Comparison of ENCODE assay signal across 8 cellular contexts in genomic region chr5:59037453-59038168, GRCh38.
DNase-seq lines count a peak whose midpoint lies in the region; ATAC-seq, FAIRE-seq and TF ChIP-seq lines count a peak whose summit lies in the region.

No MANE protein-coding gene starts in this region.

- peak overlapping the region; percentile 27 to 91 (median 80) for H3K27ac Mint-ChIP-seq in CD4-positive, CD25-positive, alpha-beta regulatory T cell
- H3K27ac Mint-ChIP-seq in neural progenitor cell: no peak overlapping the region

- H3K9me3 Mint-ChIP-seq in CD4-positive, CD25-positive, alpha-beta regulatory T cell: no peaks in the 10 kb centered on the region
- no peaks in the 10 kb centered on the region for H3K9me3 Mint-ChIP-seq in neural progenitor cell

- peaks cover 25 to 66% (median 37%) of the 10 kb centered on the region in 4 donors for H3K4me1 Mint-ChIP-seq in CD4-positive, CD25-positive, alpha-beta regulatory T cell
- peaks cover 22% of the 10 kb centered on the region for H3K4me1 Mint-ChIP-seq in neural progenitor cell

- no peaks in the 10 kb centered on the region for H3K79me2 ChIP-seq in neural progenitor cell (ENCODE audit: low read depth)

- H3K4me2 ChIP-seq in neural progenitor cell: no peak overlapping the region

- DNase-seq in CD4-positive, CD25-positive, alpha-beta regulatory T cell: no peak
- DNase-seq in MG63: no peak
- DNase-seq in neural progenitor cell (ENCODE audit: low spot score): no peak
- DNase-seq in Kasumi-1 (lab: John Stamatoyannopoulos, UW): no peak
- DNase-seq in stimulated activated naive CD4-positive, alpha-beta T cell (lab: John Stamatoyannopoulos, UW): no peak
- no peak for DNase-seq in GM19239 (ENCODE audit: insufficient read length, low spot score)

- no peaks in the 10 kb centered on the region for H3K36me3 Mint-ChIP-seq in CD4-positive, CD25-positive, alpha-beta regulatory T cell
- H3K36me3 Mint-ChIP-seq in neural progenitor cell: no peaks in the 10 kb centered on the region

- H2AFZ ChIP-seq in neural progenitor cell (replicated peaks): no peak overlapping the region

- peak overlapping the region; percentile 92 for H3K4me3 ChIP-seq in CD4-positive, CD25-positive, alpha-beta regulatory T cell (ENCODE audit: low read depth, low read length)
- peak overlapping the region; percentile 62; the same call in 1 of the 2 replicates for H3K4me3 ChIP-seq in MG63
- H3K4me3 ChIP-seq in ectodermal cell (ENCODE audit: insufficient read depth, low read depth, low read length): peak overlapping the region; percentile 7
- no peak overlapping the region for H3K4me3 ChIP-seq in neural progenitor cell

- no peaks in the 10 kb centered on the region for H4K20me1 ChIP-seq in neural progenitor cell (ENCODE audit: low read depth)

- no peak for ATAC-seq in CD4-positive, CD25-positive, alpha-beta regulatory T cell (ENCODE audit: low read depth in 2 of 2)
- ATAC-seq in GM21786 (IDR thresholded peaks at IDR 0.05; ENCODE audit: unreplicated experiment): no peak

- H3K9me3 ChIP-seq in CD4-positive, CD25-positive, alpha-beta regulatory T cell (ENCODE audit: control insufficient read depth in 2 of 2, low read length in 2 of 2): no peaks in the 10 kb centered on the region
- no peaks in the 10 kb centered on the region for H3K9me3 ChIP-seq in MG63
- H3K9me3 ChIP-seq in ectodermal cell (ENCODE audit: control insufficient read depth, low read length): no peaks in the 10 kb centered on the region
- no peaks in the 10 kb centered on the region for H3K9me3 ChIP-seq in neural progenitor cell (ENCODE audit: low read depth)

- H3K27ac ChIP-seq in CD4-positive, CD25-positive, alpha-beta regulatory T cell (ENCODE audit: insufficient read depth, low read length, poor library complexity, severe bottlenecking): no peak overlapping the region
- H3K27ac ChIP-seq in ectodermal cell (ENCODE audit: insufficient read depth, low read depth, low read length, poor library complexity, severe bottlenecking) (no peak overlapping the region), neural progenitor cell (no peak overlapping the region)

- WGBS in ectodermal cell, 2 experiments: 79 to 83% methylated on average over 3 to 5 of the region's 5 CpGs

- H3K4me3 Mint-ChIP-seq in CD4-positive, CD25-positive, alpha-beta regulatory T cell: peak overlapping the region; percentile 84 to 98 (median 95)
- H3K4me3 Mint-ChIP-seq in neural progenitor cell: peak overlapping the region; percentile 93

- TF ChIP-seq CTCF in neural progenitor cell (IDR thresholded peaks at IDR 0.05): no peak

- H3F3A ChIP-seq in neural progenitor cell (ENCODE audit: low read depth): no peaks in the 10 kb centered on the region

- no peak for FAIRE-seq in GM19239 (lab: Jason Lieb, UNC)

- H3K9ac ChIP-seq in neural progenitor cell: no peak overlapping the region

- H3K4me1 ChIP-seq in CD4-positive, CD25-positive, alpha-beta regulatory T cell (ENCODE audit: control insufficient read depth, insufficient read depth, low read length, poor library complexity, severe bottlenecking): peaks cover 28% of the 10 kb centered on the region
- H3K4me1 ChIP-seq in ectodermal cell (ENCODE audit: control insufficient read depth, insufficient read depth, low read length): no peaks in the 10 kb centered on the region
- H3K4me1 ChIP-seq in neural progenitor cell: peaks cover 6% of the 10 kb centered on the region

- H3K27me3 Mint-ChIP-seq in CD4-positive, CD25-positive, alpha-beta regulatory T cell: peaks cover 19% of the 10 kb centered on the region
- H3K27me3 Mint-ChIP-seq in neural progenitor cell (ENCODE audit: insufficient read depth, low read depth): peaks cover 10% of the 10 kb centered on the region

- H3K27me3 ChIP-seq in CD4-positive, CD25-positive, alpha-beta regulatory T cell (ENCODE audit: control insufficient read depth, insufficient read depth, low read length): peaks cover 13% of the 10 kb centered on the region
- H3K27me3 ChIP-seq in MG63: no peaks in the 10 kb centered on the region; the same call in 1 of the 2 replicates
- H3K27me3 ChIP-seq in ectodermal cell (ENCODE audit: control insufficient read depth, insufficient read depth, low read length, poor library complexity, severe bottlenecking): peaks cover 52% of the 10 kb centered on the region
- peaks cover 58% of the 10 kb centered on the region for H3K27me3 ChIP-seq in neural progenitor cell

- H3K36me3 ChIP-seq in CD4-positive, CD25-positive, alpha-beta regulatory T cell (ENCODE audit: control insufficient read depth, insufficient read depth, low read length): no peaks in the 10 kb centered on the region
- H3K36me3 ChIP-seq in MG63: no peaks in the 10 kb centered on the region
- H3K36me3 ChIP-seq in ectodermal cell (ENCODE audit: control insufficient read depth, insufficient read depth, low read length): no peaks in the 10 kb centered on the region
- H3K36me3 ChIP-seq in neural progenitor cell: no peaks in the 10 kb centered on the region
